8 cellular contexts compared by ENCODE assay signal in the genomic region with DNA sequence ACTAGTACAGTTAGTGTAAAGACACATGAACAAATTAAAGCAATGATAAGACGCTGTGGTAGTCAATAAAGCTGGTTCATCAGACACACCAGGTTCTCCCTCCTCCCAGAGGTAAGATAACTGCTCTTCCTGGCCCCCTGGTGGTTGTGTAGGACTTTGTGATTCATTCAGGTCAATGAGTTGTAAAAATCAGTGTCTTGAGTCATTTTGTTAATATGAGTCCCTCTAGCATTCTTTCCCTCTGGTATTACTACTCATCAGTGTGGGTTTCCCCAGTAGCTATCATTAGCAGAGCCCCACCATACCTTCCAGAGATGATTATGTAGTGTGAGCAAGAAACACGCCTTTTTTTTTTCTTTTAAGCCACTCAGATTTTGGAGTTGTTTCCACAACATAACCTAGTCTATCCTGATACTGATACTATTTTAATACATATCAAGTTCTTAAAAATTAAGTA. TPM values are rescaled to one million over a fixed set of nuclear protein-coding genes. Genes with fewer than 3 reads are reported as not detected.
DNase-seq lines count a peak whose midpoint lies in the region; ATAC-seq and TF ChIP-seq lines count a peak whose summit lies in the region.

No MANE protein-coding gene starts in this region.

- intact Hi-C loops in right lobe of liver (cut with DNase I), result loop anchor here in 1 of 2 donors (10.0 kb wide), 1 partner anchor 72 kb away; no protein-coding TSS in a partner anchor

- peaks cover 0 to under 1% (median 0%) of the 10 kb centered on the region in 4 donors for H3K36me3 ChIP-seq in right lobe of liver

- peak; percentile 69 to 81 (median 75) for TF ChIP-seq CTCF in right lobe of liver (IDR thresholded peaks at IDR 0.05)

- DNase-seq in 8988T (peak; percentile 54), NCI-H510A treated with DMSO at 0.1 percent for 48 hours (lab: John Stamatoyannopoulos, UW) (peak; percentile 71), cerebellar cortex (ENCODE audit: low spot score) (peak; percentile 67), right lobe of liver (peak in 2 of 3 donors; percentile 48 to 79)
- peak; percentile 69 to 81 for DNase-seq in activated CD4-positive, alpha-beta T cell treated with anti-CD3 and anti-CD28 coated beads for 24 hours (ENCODE audit: low read depth in 2 of 2)
- DNase-seq in stimulated activated CD4-positive, alpha-beta T cell treated with anti-CD3 and anti-CD28 coated beads, TNF-alpha, amount 100 ng/mL, for 4 hours (ENCODE audit: low read depth in 3 of 3), result peak; percentile 38 to 74 (median 66)

- no peak overlapping the region for H3K27ac ChIP-seq in right lobe of liver

- WGBS in right lobe of liver (ENCODE audit: insufficient coverage, low coverage, low lambda C conversion rate, missing lambda C conversion rate), result 33% methylated on average over 2 of the region's 2 CpGs

- peaks cover 0 to 14% (median 3%) of the 10 kb centered on the region in 4 donors for H3K4me1 ChIP-seq in right lobe of liver

- no peaks in the 10 kb centered on the region for H3K9me3 ChIP-seq in right lobe of liver

- ATAC-seq in GM18499 (IDR thresholded peaks at IDR 0.05; ENCODE audit: insufficient read depth, unreplicated experiment), result peak; percentile 42
- peak; percentile 54 for ATAC-seq in HG03439 (IDR thresholded peaks at IDR 0.05; ENCODE audit: unreplicated experiment)
- ATAC-seq in right lobe of liver, result peak; percentile 61 to 71 (median 68)

- H3K27me3 ChIP-seq in right lobe of liver, result no peaks in the 10 kb centered on the region

- H3K4me3 ChIP-seq in right lobe of liver, result no peak overlapping the region

- no peak for TF ChIP-seq POLR2A in right lobe of liver (IDR thresholded peaks at IDR 0.05)

RNA-seq across cellular contexts. Expression of a gene that starts 3.6 kb away (rescaled TPM):
- total RNA-seq in right lobe of liver, result 10 to 100 TPM; 10.4 to 17.8 (median 12.9) TPM

RNA-seq across cellular contexts. Expression of a gene that starts 35.6 kb away (rescaled TPM):
- not detected for total RNA-seq in right lobe of liver

RNA-seq across cellular contexts. Expression of a gene that starts 46.1 kb away (rescaled TPM):
- 10 to 100 TPM; 24.7 to 31.9 (median 27.8) TPM for total RNA-seq in right lobe of liver

RNA-seq across cellular contexts. Expression of a gene that starts 52.1 kb away (rescaled TPM):
- 100 to 1,000 TPM; 298 to 572 (median 459) TPM for total RNA-seq in right lobe of liver

RNA-seq across cellular contexts. Expression of a gene that starts 59.5 kb away (rescaled TPM):
- 10 to 100 TPM in 5 of 6 experiments, 1 to 10 TPM in 1; 9.9 to 18.5 (median 15.1) TPM for total RNA-seq in right lobe of liver
